In genomic region chr2:38654495-38655381, GRCh38 we compare ENCODE assay signal across 12 cellular contexts. TPM values are rescaled to one million over a fixed set of nuclear protein-coding genes. Genes with fewer than 3 reads are reported as not detected.
DNase-seq lines count a peak whose midpoint lies in the region; ATAC-seq and TF ChIP-seq lines count a peak whose summit lies in the region.
"Had no signal": no experiment of that assay in that cellular context is flagged by ENCODE, and none has a peak within 500 bp of the region (broad histone marks: within the 10 kb centered on the region; RNA-seq: fewer than 3 reads in every experiment).

No MANE protein-coding gene starts in this region.

- TF ChIP-seq POLR2A in spleen (IDR thresholded peaks at IDR 0.05): no peak

- H2AFZ ChIP-seq in MM.1S (ENCODE audit: low read length): no peak overlapping the region

- H3K27me3 Mint-ChIP-seq in activated T-cell treated with anti-CD3 and anti-CD28 coated beads, Interleukin-2, amount 50 U/mL, for 24 hours: no peaks in the 10 kb centered on the region
- H3K27me3 Mint-ChIP-seq in dendritic cell treated with granulocyte-macrophage colony-stimulating factor and Interleukin-4, amounts not matched to agents 40 ng/mL and 50 ng/mL, for 4 days: peaks cover 4% of the 10 kb centered on the region

- H3K9me2 ChIP-seq in MM.1S (replicated peaks; ENCODE audit: insufficient read depth, low read length): no peaks in the 10 kb centered on the region

- peak overlapping the region; percentile 92 for H3K27ac Mint-ChIP-seq in activated T-cell treated with anti-CD3 and anti-CD28 coated beads, Interleukin-2, amount 50 U/mL, for 24 hours
- H3K27ac Mint-ChIP-seq in dendritic cell treated with granulocyte-macrophage colony-stimulating factor and Interleukin-4, amounts not matched to agents 40 ng/mL and 50 ng/mL, for 4 days: peak overlapping the region; percentile 75

- POLR2A ChIA-PET in Panc1 (lab: Charles Lee): no interaction called here

- intact Hi-C loops in Panc1 (cut with micrococcal nuclease; ENCODE audit: unreplicated experiment): no loop called here
- intact Hi-C loops in dendritic cell treated with granulocyte-macrophage colony-stimulating factor and Interleukin-4, amounts not matched to agents 40 ng/mL and 50 ng/mL, for 4 days (cut with micrococcal nuclease): loop anchor here (5.0 kb wide), 1 partner anchor 37 kb away; no protein-coding TSS in a partner anchor
- intact Hi-C loops in spleen (cut with DNase I; ENCODE audit: low total_unique reads): no loop called here

- H3K4me1 ChIP-seq in Panc1 (ENCODE audit: control insufficient read depth, insufficient read depth, low read length): peaks cover 11% of the 10 kb centered on the region; the same call in 1 of the 2 replicates
- peaks cover 0 to 38% (median 15%) of the 10 kb centered on the region in 6 donors for H3K4me1 ChIP-seq in spleen
- H3K4me1 ChIP-seq in MM.1S (ENCODE audit: low read length): peaks cover 33% of the 10 kb centered on the region
- H3K4me1 ChIP-seq: tibial artery had no signal

- no peak for TF ChIP-seq CTCF in Panc1 (IDR thresholded peaks at IDR 0.05)
- TF ChIP-seq CTCF in spleen (IDR thresholded peaks at IDR 0.05 in 8 of 11, conservative IDR thresholded peaks at IDR 0.05 in 3 of 11): no peak
- TF ChIP-seq CTCF in MM.1S (IDR thresholded peaks at IDR 0.05; ENCODE audit: low read length): no peak

- no peak for DNase-seq in activated T-cell treated with anti-CD3 and anti-CD28 coated beads, Interleukin-2, amount 50 U/mL, for 24 hours
- no peak for DNase-seq in activated T-cell treated with anti-CD3 and anti-CD28 coated beads for 4 hours
- DNase-seq in Panc1 (ENCODE audit: low read depth, low spot score): no peak
- DNase-seq in spleen: no peak
- no peak for DNase-seq in EL
- no peak for DNase-seq in MM.1S
- DNase-seq in germinal center (ENCODE audit: low spot score): no peak
- DNase-seq: activated CD4-positive, alpha-beta T cell treated with anti-CD3 and anti-CD28 coated beads, Interleukin-2, amount 50 U/mL, for 4 hours; NCI-H1105 had no signal

- H3K9me3 ChIP-seq in Panc1 (ENCODE audit: control insufficient read depth, insufficient read depth, low read depth, low read length) (no peaks in the 10 kb centered on the region), spleen (no peaks in the 10 kb centered on the region), MM.1S (replicated peaks; ENCODE audit: insufficient read depth, low read length) (no peaks in the 10 kb centered on the region)
- H3K9me3 ChIP-seq: tibial artery had no signal

- no peak overlapping the region for H3K4me2 ChIP-seq in MM.1S (ENCODE audit: low read depth, low read length)

- H4K20me1 ChIP-seq in MM.1S (ENCODE audit: insufficient read depth, low read length): no peaks in the 10 kb centered on the region

- H3K4me1 Mint-ChIP-seq in activated T-cell treated with anti-CD3 and anti-CD28 coated beads, Interleukin-2, amount 50 U/mL, for 24 hours (ENCODE audit: low read depth): peaks cover 64% of the 10 kb centered on the region
- H3K4me1 Mint-ChIP-seq in dendritic cell treated with granulocyte-macrophage colony-stimulating factor and Interleukin-4, amounts not matched to agents 40 ng/mL and 50 ng/mL, for 4 days (ENCODE audit: low read depth): peaks cover 35% of the 10 kb centered on the region

- H3K4me3 Mint-ChIP-seq in activated T-cell treated with anti-CD3 and anti-CD28 coated beads, Interleukin-2, amount 50 U/mL, for 24 hours: peak overlapping the region; percentile 19
- no peak overlapping the region for H3K4me3 Mint-ChIP-seq in dendritic cell treated with granulocyte-macrophage colony-stimulating factor and Interleukin-4, amounts not matched to agents 40 ng/mL and 50 ng/mL, for 4 days

- H3K4me3 ChIP-seq in Panc1 (ENCODE audit: low read depth in 2 of 2, low read length in 2 of 2) (no peak overlapping the region), spleen (no peak overlapping the region), MM.1S (ENCODE audit: low read length) (no peak overlapping the region)
- H3K4me3 ChIP-seq: lung, tibial artery had no signal

- H3K27ac ChIP-seq in Panc1 (ENCODE audit: low read length) (peak overlapping the region; percentile 46; the same call in 1 of the 2 replicates), spleen (peak overlapping the region in 7 of 8 donors; percentile 8 to 67 (median 48)), MM.1S (ENCODE audit: low read length) (no peak overlapping the region)
- H3K27ac ChIP-seq: tibial artery had no signal

- H3K36me3 ChIP-seq in Panc1 (ENCODE audit: control insufficient read depth, insufficient read depth, low read length) (no peaks in the 10 kb centered on the region), spleen (no peaks in the 10 kb centered on the region), MM.1S (replicated peaks; ENCODE audit: insufficient read depth, low read length) (no peaks in the 10 kb centered on the region)
- H3K36me3 ChIP-seq: tibial artery had no signal

- H3K9me3 Mint-ChIP-seq in activated T-cell treated with anti-CD3 and anti-CD28 coated beads, Interleukin-2, amount 50 U/mL, for 24 hours: no peaks in the 10 kb centered on the region
- no peaks in the 10 kb centered on the region for H3K9me3 Mint-ChIP-seq in dendritic cell treated with granulocyte-macrophage colony-stimulating factor and Interleukin-4, amounts not matched to agents 40 ng/mL and 50 ng/mL, for 4 days

- H3K9ac ChIP-seq in MM.1S (ENCODE audit: low read length): no peak overlapping the region

- 59 to 70% (median 65%) methylated on average over 14 of the region's 14 CpGs for WGBS in spleen, 5 donors

- no peaks in the 10 kb centered on the region for H3K79me2 ChIP-seq in MM.1S (ENCODE audit: low read length)

- H3K36me3 Mint-ChIP-seq in activated T-cell treated with anti-CD3 and anti-CD28 coated beads, Interleukin-2, amount 50 U/mL, for 24 hours (ENCODE audit: low read depth): no peaks in the 10 kb centered on the region
- H3K36me3 Mint-ChIP-seq in dendritic cell treated with granulocyte-macrophage colony-stimulating factor and Interleukin-4, amounts not matched to agents 40 ng/mL and 50 ng/mL, for 4 days (ENCODE audit: low read depth): no peaks in the 10 kb centered on the region

- CTCF ChIA-PET in Panc1 (lab: Charles Lee): interaction anchor here (0.6 kb wide), 1 partner anchor 36 kb away, joined by 6 read pairs; no protein-coding TSS in a partner anchor

- no peak for ATAC-seq in Panc1

- H3K27me3 ChIP-seq in Panc1 (ENCODE audit: control insufficient read depth, insufficient read depth, low read length) (no peaks in the 10 kb centered on the region), spleen (replicated peaks in 1 of 7) (no peaks in the 10 kb centered on the region), MM.1S (replicated peaks; ENCODE audit: insufficient read depth, low read length) (no peaks in the 10 kb centered on the region)
- H3K27me3 ChIP-seq: tibial artery had no signal

- in situ Hi-C loops in Panc1 (cut with HindIII; ENCODE audit: low pct_unique_long_range_greater_than_20kb, low sequenced_read_pairs): no loop called here

- H3F3A ChIP-seq in MM.1S (ENCODE audit: insufficient read depth, low read length): peaks cover 12% of the 10 kb centered on the region

- no TSS peak for BruUV-seq in Panc1 (replicated peaks; lab: Mats Ljungman, UMichigan)

RNA-seq across cellular contexts. Expression of gene GALM, which starts 11.2 kb away (rescaled TPM):
- total RNA-seq in Panc1 (2021; ENCODE audit: unreplicated experiment) (20.5 TPM), spleen (10 to 100 TPM in 4 of 7 donors, 1 to 10 TPM in 3; 5.8 to 22.7 (median 10.1) TPM)
- polyA plus RNA-seq in Panc1 (2012; ENCODE audit: insufficient read length): 23.3 TPM
- polyA plus RNA-seq in spleen: 1 to 10 TPM; 5.2 to 6.6 (median 6.3) TPM

RNA-seq across cellular contexts. Expression of gene HNRNPLL, which starts 52.0 kb away (rescaled TPM):
- 69.8 TPM for total RNA-seq in Panc1 (2021; ENCODE audit: unreplicated experiment)
- polyA plus RNA-seq in Panc1 (2012; ENCODE audit: insufficient read length): 25.6 TPM
- total RNA-seq in spleen: 10 to 100 TPM; 28.6 to 53.4 (median 38.0) TPM
- polyA plus RNA-seq in spleen: 1 to 10 TPM; 4.8 to 7.4 (median 5.2) TPM
